17 cellular contexts compared by ENCODE assay signal in the genomic region with DNA sequence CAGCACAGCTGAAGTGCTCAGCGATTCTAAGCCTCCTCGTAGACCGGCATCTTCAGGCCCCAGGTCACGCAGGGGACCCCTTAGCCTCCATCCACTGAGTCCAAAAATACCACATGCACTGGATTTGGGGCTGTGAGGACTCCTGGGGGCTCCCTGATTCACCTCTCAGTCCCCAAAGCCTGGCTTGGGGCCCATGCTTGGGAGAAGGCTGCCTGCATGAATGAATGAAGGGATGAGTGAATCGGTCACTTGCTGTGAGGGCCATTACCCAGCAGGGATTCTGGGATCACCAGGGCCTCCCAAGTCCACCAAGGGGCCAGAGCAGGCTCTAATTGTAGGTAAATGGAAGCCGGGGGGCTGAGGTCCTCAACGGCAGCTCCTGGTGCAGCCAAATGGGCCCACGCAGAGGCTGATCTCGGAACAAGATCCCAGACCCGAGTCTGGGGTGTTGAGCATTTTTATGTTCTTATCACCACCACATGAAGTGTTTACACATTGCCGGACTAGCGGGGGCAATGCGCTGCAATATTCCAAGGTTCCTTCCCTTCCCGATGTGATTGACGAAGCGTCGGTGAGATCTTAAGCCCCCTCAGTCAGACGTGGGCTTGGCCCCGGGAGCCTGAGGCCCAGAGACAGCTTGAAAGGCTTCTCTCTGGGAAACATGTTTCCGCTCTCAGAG. TPM values are rescaled to one million over a fixed set of nuclear protein-coding genes. Genes with fewer than 3 reads are reported as not detected.
"Had no signal": no experiment of that assay in that cellular context is flagged by ENCODE, and none has a peak within 500 bp of the region (broad histone marks: within the 10 kb centered on the region; RNA-seq: fewer than 3 reads in every experiment).

No MANE protein-coding gene starts in this region.

- H3K36me3 ChIP-seq: adrenal gland, gastrocnemius medialis, right atrium auricular region, upper lobe of left lung had no signal

- H3K4me3 ChIP-seq: adrenal gland, gastrocnemius medialis, right atrium auricular region, upper lobe of left lung had no signal

- DNase-seq: activated B cell treated with CpG ODN at 0.5 μM for 24 hours; activated CD4-positive, alpha-beta memory T cell treated with anti-CD3 and anti-CD28 coated beads for 36 hours; activated CD4-positive, alpha-beta T cell treated with anti-CD3 and anti-CD28 coated beads for 4 hours; activated gamma-delta T cell treated with Interleukin-2 at 50 U/mL for 16 hours; activated T-cell treated with anti-CD3 and anti-CD28 coated beads for 4 hours; adrenal gland; gastrocnemius medialis; kidney glomerular epithelial cell; natural killer cell; stimulated activated CD4-positive, alpha-beta T cell treated with anti-CD3 and anti-CD28 coated beads, Interleukin-2, amount 100 ng/mL, for 24 hours; stimulated activated naive CD4-positive, alpha-beta T cell treated with Interleukin-2 at 50 U/mL for 16 hours; T-helper 17 cell had no signal

- H3K4me1 ChIP-seq: adrenal gland, gastrocnemius medialis, right atrium auricular region, upper lobe of left lung had no signal

- H3K27ac ChIP-seq: adrenal gland, gastrocnemius medialis, right atrium auricular region, upper lobe of left lung had no signal

- H3K27me3 ChIP-seq: right atrium auricular region had no signal

- H3K9me3 ChIP-seq: adrenal gland, gastrocnemius medialis, right atrium auricular region, upper lobe of left lung had no signal

- ATAC-seq: activated naive CD4-positive, alpha-beta T cell treated with anti-CD3 and anti-CD28 coated beads, Interleukin-2, amount 50 U/mL, for 72 hours; esophagus mucosa; gastrocnemius medialis; natural killer cell; T-helper 17 cell had no signal

RNA-seq across cellular contexts. Expression of a gene that starts 13.6 kb away (rescaled TPM):
- total RNA-seq: activated B cell treated with CpG ODN at 0.5 μM for 24 hours; activated T-helper 1 cell treated with anti-CD3 and anti-CD28 coated beads, Interleukin-12 subunit alpha, Interleukin-12 subunit beta, Interleukin-2, Interleukin-4 antibody, amounts not matched to agents 30 ng/mL and 10 ng/mL and 1 ng/mL, durations not matched to agents 14 hours and 24 hours and 36 hours; natural killer cell had no signal
